In genomic region chr22:44931766-44932165, GRCh38 we compare ENCODE assay signal across 15 cellular contexts.
A peak's percentile ranks its signal among the peaks of the same experiment; 100 is the strongest.
DNase-seq lines count a peak whose midpoint lies in the region; ATAC-seq and TF ChIP-seq lines count a peak whose summit lies in the region.
"Had no signal": no experiment of that assay in that cellular context is flagged by ENCODE, and none has a peak within 500 bp of the region (broad histone marks: within the 10 kb centered on the region; RNA-seq: fewer than 3 reads in every experiment).

No MANE protein-coding gene starts in this region.

- H3K36me3 Mint-ChIP-seq in CD14-positive monocyte (no peaks in the 10 kb centered on the region), endodermal cell (ENCODE audit: low read depth) (peaks cover 14% of the 10 kb centered on the region), neural progenitor cell (peaks cover 30% of the 10 kb centered on the region), glutamatergic neuron (ENCODE audit: unreplicated experiment) (peaks cover 1% of the 10 kb centered on the region)
- H3K36me3 Mint-ChIP-seq: CD4-positive, CD25-positive, alpha-beta regulatory T cell had no signal

- TF ChIP-seq EP300 in SK-N-SH (IDR thresholded peaks at IDR 0.05; ENCODE audit: borderline replicate concordance in 1 of 2, low read depth in 1 of 2, low read length in 1 of 2): no peak

- intact Hi-C loops in CD14-positive monocyte (cut with micrococcal nuclease): no loop called here

- H3K27me3 ChIP-seq in SK-N-SH (ENCODE audit: insufficient read depth) (no peaks in the 10 kb centered on the region), endodermal cell (ENCODE audit: control insufficient read depth, insufficient read depth, low read length, poor library complexity, severe bottlenecking) (no peaks in the 10 kb centered on the region), neural progenitor cell (no peaks in the 10 kb centered on the region)
- H3K27me3 ChIP-seq: BLaER1 had no signal

- DNase-seq in SK-N-SH (peak; percentile 70), CD14-positive monocyte (ENCODE audit: low spot score) (peak; percentile 18), endodermal cell (no peak), neural progenitor cell (ENCODE audit: low spot score) (no peak), foreskin fibroblast (no peak), NCI-H2196 (lab: John Stamatoyannopoulos, UW; ENCODE audit: unreplicated experiment) (no peak), glutamatergic neuron (no peak)
- DNase-seq: AML-193; CD4-positive, CD25-positive, alpha-beta regulatory T cell; DMS53; GF-D8; HCEC 1CT had no signal

- H3K4me3 Mint-ChIP-seq in CD14-positive monocyte (peak overlapping the region in 1 of 2 donors; percentile 48), endodermal cell (no peak overlapping the region), neural progenitor cell (no peak overlapping the region), glutamatergic neuron (ENCODE audit: unreplicated experiment) (no peak overlapping the region)
- H3K4me3 Mint-ChIP-seq: CD4-positive, CD25-positive, alpha-beta regulatory T cell had no signal

- H3K4me1 ChIP-seq in SK-N-SH (ENCODE audit: control insufficient read depth in 1 of 2, insufficient read depth in 2 of 2, low read depth in 1 of 2, low read length in 1 of 2): peaks cover 0 to 65% of the 10 kb centered on the region in 2 experiments; a peak in 1 of 4 replicates
- no peaks in the 10 kb centered on the region for H3K4me1 ChIP-seq in endodermal cell (ENCODE audit: control insufficient read depth, insufficient read depth, low read length)
- no peaks in the 10 kb centered on the region for H3K4me1 ChIP-seq in neural progenitor cell

- H2AFZ ChIP-seq in SK-N-SH (ENCODE audit: low read depth) (no peak overlapping the region), neural progenitor cell (replicated peaks) (no peak overlapping the region)

- no peaks in the 10 kb centered on the region for H4K20me1 ChIP-seq in SK-N-SH (ENCODE audit: insufficient read depth)
- H4K20me1 ChIP-seq in neural progenitor cell (ENCODE audit: low read depth): peaks cover 86% of the 10 kb centered on the region
- H4K20me1 ChIP-seq: BLaER1 had no signal

- ATAC-seq in SK-N-SH treated with all-trans-retinoic acid at 6 μM for 48 hours: no peak

- no peak overlapping the region for H3K27ac Mint-ChIP-seq in CD14-positive monocyte
- no peak overlapping the region for H3K27ac Mint-ChIP-seq in endodermal cell
- H3K27ac Mint-ChIP-seq in neural progenitor cell: no peak overlapping the region
- H3K27ac Mint-ChIP-seq in glutamatergic neuron (ENCODE audit: unreplicated experiment): no peak overlapping the region
- H3K27ac Mint-ChIP-seq: CD4-positive, CD25-positive, alpha-beta regulatory T cell had no signal

- CTCF ChIA-PET in SK-N-SH (lab: Yijun Ruan, JAX): interaction anchor here (0.8 to 1.5 kb wide), 2 partner anchors 13 to 52 kb away, joined by 3 read pairs; no protein-coding TSS in a partner anchor

- H3K27ac ChIP-seq in SK-N-SH (ENCODE audit: low read depth in 2 of 2, low read length in 1 of 2): peak overlapping the region in 1 of 2 experiments; percentile 89; a peak in 2 of 4 replicates
- H3K27ac ChIP-seq in endodermal cell (ENCODE audit: low read depth, low read length): peak overlapping the region; percentile 38
- H3K27ac ChIP-seq in neural progenitor cell: peak overlapping the region; percentile 20
- H3K27ac ChIP-seq: 22Rv1, BLaER1 had no signal

- H3K36me3 ChIP-seq in SK-N-SH (replicated peaks in 1 of 2; ENCODE audit: control insufficient read depth in 1 of 2, insufficient read depth in 2 of 2, low read length in 1 of 2) (no peaks in the 10 kb centered on the region), endodermal cell (ENCODE audit: control insufficient read depth, insufficient read depth, low read length) (peaks cover 17% of the 10 kb centered on the region), neural progenitor cell (no peaks in the 10 kb centered on the region)
- H3K36me3 ChIP-seq: BLaER1 had no signal

- H3F3A ChIP-seq in SK-N-SH (replicated peaks; ENCODE audit: insufficient read depth) (no peaks in the 10 kb centered on the region), neural progenitor cell (ENCODE audit: low read depth) (no peaks in the 10 kb centered on the region)

- no peaks in the 10 kb centered on the region for H3K9me2 ChIP-seq in SK-N-SH

- H3K9me3 ChIP-seq in SK-N-SH (no peaks in the 10 kb centered on the region), endodermal cell (ENCODE audit: control insufficient read depth, low read length) (no peaks in the 10 kb centered on the region), neural progenitor cell (ENCODE audit: low read depth) (no peaks in the 10 kb centered on the region)
- H3K9me3 ChIP-seq: BLaER1 had no signal

- H3K79me2 ChIP-seq in SK-N-SH (ENCODE audit: insufficient read depth) (no peaks in the 10 kb centered on the region), neural progenitor cell (ENCODE audit: low read depth) (peaks cover 43% of the 10 kb centered on the region)

- peaks cover 0 to 3% (median 0%) of the 10 kb centered on the region in 7 donors for H3K9me3 Mint-ChIP-seq in CD14-positive monocyte
- no peaks in the 10 kb centered on the region for H3K9me3 Mint-ChIP-seq in endodermal cell
- H3K9me3 Mint-ChIP-seq in neural progenitor cell: peaks cover under 1% of the 10 kb centered on the region
- peaks cover 3% of the 10 kb centered on the region for H3K9me3 Mint-ChIP-seq in glutamatergic neuron (ENCODE audit: unreplicated experiment)
- H3K9me3 Mint-ChIP-seq: CD4-positive, CD25-positive, alpha-beta regulatory T cell had no signal

- H3K4me2 ChIP-seq in SK-N-SH (no peak overlapping the region), neural progenitor cell (no peak overlapping the region)

- no peak overlapping the region for H3K4me3 ChIP-seq in SK-N-SH (ENCODE audit: low read depth in 2 of 2, low read length in 1 of 2)
- no peak overlapping the region for H3K4me3 ChIP-seq in endodermal cell (ENCODE audit: low read length)
- H3K4me3 ChIP-seq in neural progenitor cell: no peak overlapping the region
- no peak overlapping the region for H3K4me3 ChIP-seq in foreskin fibroblast (ENCODE audit: low read depth in 1 of 2, low read length in 2 of 2)
- H3K4me3 ChIP-seq: BLaER1 had no signal

- POLR2A ChIA-PET in SK-N-SH (lab: Yijun Ruan, JAX): no interaction called here

- H3K27me3 Mint-ChIP-seq in CD14-positive monocyte (ENCODE audit: low read depth in 3 of 3) (peaks cover 1 to 5% (median 2%) of the 10 kb centered on the region in 3 donors), endodermal cell (ENCODE audit: insufficient read depth) (no peaks in the 10 kb centered on the region), neural progenitor cell (ENCODE audit: insufficient read depth, low read depth) (peaks cover 4% of the 10 kb centered on the region), glutamatergic neuron (ENCODE audit: unreplicated experiment) (peaks cover 10% of the 10 kb centered on the region)
- H3K27me3 Mint-ChIP-seq: CD4-positive, CD25-positive, alpha-beta regulatory T cell had no signal

- no peaks in the 10 kb centered on the region for H3K4me1 Mint-ChIP-seq in CD14-positive monocyte
- no peaks in the 10 kb centered on the region for H3K4me1 Mint-ChIP-seq in endodermal cell
- peaks cover 18% of the 10 kb centered on the region for H3K4me1 Mint-ChIP-seq in neural progenitor cell
- peaks cover 13% of the 10 kb centered on the region for H3K4me1 Mint-ChIP-seq in glutamatergic neuron (ENCODE audit: low read depth, unreplicated experiment)
- H3K4me1 Mint-ChIP-seq: CD4-positive, CD25-positive, alpha-beta regulatory T cell had no signal

- TF ChIP-seq RAD21 in SK-N-SH (IDR thresholded peaks at IDR 0.05; ENCODE audit: low read length): no peak

- WGBS in SK-N-SH (ENCODE audit: low lambda C conversion rate): 41% methylated on average over 6 of the region's 9 CpGs
- 93 to 94% methylated on average over 5 to 9 of the region's 9 CpGs for WGBS in endodermal cell (ENCODE audit: insufficient coverage in 1 of 2, insufficient read length in 1 of 2), 2 experiments

- H3K9ac ChIP-seq in SK-N-SH (no peak overlapping the region), endodermal cell (ENCODE audit: extremely low read depth, low read length, poor library complexity, severe bottlenecking) (no peak overlapping the region), neural progenitor cell (no peak overlapping the region)
- H3K9ac ChIP-seq: BLaER1 had no signal

- TF ChIP-seq CTCF in SK-N-SH (IDR thresholded peaks at IDR 0.05) (no peak), CD14-positive monocyte (IDR thresholded peaks at IDR 0.05) (no peak), endodermal cell (conservative IDR thresholded peaks at IDR 0.05) (no peak), neural progenitor cell (IDR thresholded peaks at IDR 0.05) (no peak), foreskin fibroblast (IDR thresholded peaks at IDR 0.05; ENCODE audit: low read depth, low read length) (no peak), glutamatergic neuron (IDR thresholded peaks at IDR 0.05; ENCODE audit: partially characterized antibody, unreplicated experiment) (no peak)

TF ChIP-seq in SK-N-SH, 30 proteins besides CTCF, POLR2A, EP300 and RAD21:
- TF ChIP-seq RFX5 (IDR thresholded peaks at IDR 0.05; ENCODE audit: low read length) (no peak), CHD2 (IDR thresholded peaks at IDR 0.05; ENCODE audit: low read length, partially characterized antibody) (no peak), IRF3 (IDR thresholded peaks at IDR 0.05; ENCODE audit: low read depth, low read length) (no peak)

TF ChIP-seq in SK-N-SH treated with all-trans-retinoic acid at 6 μM for 48 hours, 23 proteins besides CTCF, POLR2A, EP300 and RAD21 (continues in another document):
- no peak for TF ChIP-seq ZNF565 (CRISPR knock-in tag; conservative IDR thresholded peaks at IDR 0.05; ENCODE audit: low read depth)
- TF ChIP-seq ESRRG (CRISPR knock-in tag; IDR thresholded peaks at IDR 0.05): no peak
- no peak for TF ChIP-seq RARB (CRISPR knock-in tag; IDR thresholded peaks at IDR 0.05)
- TF ChIP-seq CREB5 (CRISPR knock-in tag; IDR thresholded peaks at IDR 0.05; ENCODE audit: low read depth): no peak
- TF ChIP-seq CSDC2 (CRISPR knock-in tag; IDR thresholded peaks at IDR 0.05): no peak

Comparison
In these comparisons a context has a peak if more than half of its experiments do, and no peak if none do; other contexts are left out.
1. DNase-seq: peak in SK-N-SH (single experiment) and CD14-positive monocyte (single experiment); none in endodermal cell (single experiment), neural progenitor cell (single experiment), foreskin fibroblast (0 of 2), NCI-H2196 (single experiment) and glutamatergic neuron (single experiment).